14 cellular contexts compared by ENCODE assay signal in the genomic region with DNA sequence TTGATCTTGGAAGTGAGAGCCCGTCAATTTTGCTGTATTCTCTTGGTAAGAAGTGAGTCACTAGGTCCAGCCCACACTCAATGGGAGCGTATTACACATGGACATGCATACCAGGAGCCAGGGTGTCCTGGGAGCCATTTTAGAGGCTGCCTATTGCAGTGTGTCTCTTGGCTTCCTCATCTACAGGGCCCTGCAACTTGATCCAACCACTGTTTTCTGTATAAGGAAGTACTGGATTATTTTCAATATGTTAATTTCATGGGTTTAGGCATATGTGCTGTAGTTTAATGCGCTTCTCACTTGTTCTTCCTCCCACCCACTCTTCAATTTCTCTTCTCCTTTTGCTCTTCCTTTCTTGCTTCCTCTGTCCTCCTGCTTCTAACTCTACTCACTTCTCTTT.
DNase-seq lines count a peak whose midpoint lies in the region; ATAC-seq and TF ChIP-seq lines count a peak whose summit lies in the region.
"Had no signal": no experiment of that assay in that cellular context is flagged by ENCODE, and none has a peak within 500 bp of the region (broad histone marks: within the 10 kb centered on the region; RNA-seq: fewer than 3 reads in every experiment).

No MANE protein-coding gene starts in this region.

- H3F3A ChIP-seq in PC-9 (ENCODE audit: insufficient read depth, low read depth), result no peaks in the 10 kb centered on the region

- H3K79me1 ChIP-seq in IMR-90 (ENCODE audit: low read depth in 1 of 2, low read length in 2 of 2), result no peaks in the 10 kb centered on the region

- H2AFZ ChIP-seq in IMR-90 (replicated peaks; ENCODE audit: low read length, poor library complexity) (no peak overlapping the region), PC-9 (peak overlapping the region; percentile 71)

- no peak overlapping the region for H2BK5ac ChIP-seq in IMR-90 (ENCODE audit: low read depth, low read length, poor library complexity, severe bottlenecking)

- H3K18ac ChIP-seq in IMR-90 (ENCODE audit: low read depth, low read length), result no peak overlapping the region

- CTCF ChIA-PET in IMR-90 (lab: Yijun Ruan, JAX), result no interaction called here
- CTCF ChIA-PET in PC-9 (lab: Charles Lee), result no interaction called here

- BruUV-seq in IMR-90 (replicated peaks; lab: Mats Ljungman, UMichigan) (no TSS peak), PC-9 (replicated peaks; lab: Mats Ljungman, UMichigan) (no TSS peak)

- no peak for TF ChIP-seq RAD21 in IMR-90 (IDR thresholded peaks at IDR 0.05; ENCODE audit: low read length)

- no peak for TF ChIP-seq POLR2A in IMR-90 (IDR thresholded peaks at IDR 0.05; ENCODE audit: low read depth, low read length)

- H3K14ac ChIP-seq in IMR-90 (replicated peaks; ENCODE audit: low read depth, low read length), result no peak overlapping the region

- no peak overlapping the region for H3K23ac ChIP-seq in IMR-90 (ENCODE audit: low read depth, low read length)

- no peak overlapping the region for H2BK20ac ChIP-seq in IMR-90 (ENCODE audit: low read depth, low read length)

- no peaks in the 10 kb centered on the region for H4K20me1 ChIP-seq in IMR-90 (ENCODE audit: insufficient read depth, low read length)
- H4K20me1 ChIP-seq in PC-9 (ENCODE audit: insufficient read depth), result no peaks in the 10 kb centered on the region

- dilution Hi-C loops in IMR-90 (cut with HindIII; ENCODE audit: low sequenced_read_pairs, unreplicated experiment), result no loop called here

- H3K4me3 ChIP-seq in IMR-90 (ENCODE audit: insufficient read depth, low read depth, low read length) (no peak overlapping the region), PC-9 (no peak overlapping the region), skeletal muscle tissue (ENCODE audit: low read length in 3 of 3) (no peak overlapping the region)
- H3K4me3 ChIP-seq: vagina had no signal

- WGBS in IMR-90 (ENCODE audit: extremely low coverage in 2 of 2, insufficient read length in 1 of 2), 2 experiments, result 100% methylated on average over 1 of the region's 3 CpGs; no CpG with 5 or more reads in 1 of the 2 experiments

- intact Hi-C loops in IMR-90 (cut with micrococcal nuclease), result no loop called here
- intact Hi-C loops in PC-9 (cut with micrococcal nuclease; ENCODE audit: unreplicated experiment), result no loop called here

- H3K9ac ChIP-seq in IMR-90 (ENCODE audit: low read depth, low read length) (no peak overlapping the region), skeletal muscle tissue (ENCODE audit: low read depth in 1 of 3, low read length in 3 of 3) (no peak overlapping the region)

- H3K27me3 ChIP-seq in IMR-90 (ENCODE audit: control insufficient read depth, insufficient read depth, low read length), result no peaks in the 10 kb centered on the region
- H3K27me3 ChIP-seq in PC-9 (ENCODE audit: insufficient read depth, low read depth), result no peaks in the 10 kb centered on the region
- H3K27me3 ChIP-seq in skeletal muscle tissue (ENCODE audit: control insufficient read depth in 3 of 3, insufficient read depth in 3 of 3, low read length in 3 of 3), result no peaks in the 10 kb centered on the region
- H3K27me3 ChIP-seq: vagina had no signal

- H3K27ac ChIP-seq in IMR-90 (ENCODE audit: insufficient read depth, low read length) (no peak overlapping the region), PC-9 (no peak overlapping the region), skeletal muscle tissue (ENCODE audit: low read depth, low read length) (peak overlapping the region; percentile 32)
- H3K27ac ChIP-seq: vagina had no signal

- H3K4ac ChIP-seq in IMR-90 (ENCODE audit: low read depth, low read length), result no peak overlapping the region

- no peaks in the 10 kb centered on the region for H3K9me2 ChIP-seq in PC-9 (ENCODE audit: insufficient read depth)

- H3K4me1 ChIP-seq in IMR-90 (ENCODE audit: control insufficient read depth, insufficient read depth, low read length) (no peaks in the 10 kb centered on the region), PC-9 (replicated peaks; ENCODE audit: insufficient read depth) (no peaks in the 10 kb centered on the region), skeletal muscle tissue (ENCODE audit: control insufficient read depth in 3 of 3, insufficient read depth in 3 of 3, low read length in 3 of 3) (no peaks in the 10 kb centered on the region)
- H3K4me1 ChIP-seq: vagina had no signal

- no peak overlapping the region for H4K91ac ChIP-seq in IMR-90 (ENCODE audit: insufficient read depth, low read depth, low read length)

- POLR2A ChIA-PET in IMR-90 (lab: Charles Lee; ENCODE audit: unreplicated experiment) (no interaction called here), PC-9 (lab: Charles Lee; ENCODE audit: unreplicated experiment) (no interaction called here)

- H3K4me2 ChIP-seq in IMR-90 (ENCODE audit: low read depth, low read length) (no peak overlapping the region), PC-9 (no peak overlapping the region)

- H2AK9ac ChIP-seq in IMR-90 (replicated peaks; ENCODE audit: low read depth, low read length, poor library complexity), result no peak overlapping the region

- H4K8ac ChIP-seq in IMR-90 (ENCODE audit: low read depth in 2 of 2, low read length in 2 of 2), result no peak overlapping the region

- no peak overlapping the region for H2AK5ac ChIP-seq in IMR-90 (ENCODE audit: low read depth, low read length)

- no peaks in the 10 kb centered on the region for H3K9me1 ChIP-seq in IMR-90 (ENCODE audit: insufficient read depth, low read length)

- TF ChIP-seq CTCF in IMR-90 (conservative IDR thresholded peaks at IDR 0.05; ENCODE audit: low read depth, low read length) (no peak), PC-9 (conservative IDR thresholded peaks at IDR 0.05) (no peak)

- H3K56ac ChIP-seq in IMR-90 (ENCODE audit: extremely low read depth, insufficient read depth, low read length), result no peak overlapping the region

- H3K79me2 ChIP-seq in PC-9 (ENCODE audit: low read depth), result no peaks in the 10 kb centered on the region

- no peak overlapping the region for H2BK120ac ChIP-seq in IMR-90 (ENCODE audit: low read depth, low read length)

- H3K36me3 ChIP-seq in IMR-90 (ENCODE audit: control insufficient read depth, insufficient read depth, low read length), result no peaks in the 10 kb centered on the region
- no peaks in the 10 kb centered on the region for H3K36me3 ChIP-seq in PC-9 (ENCODE audit: low read depth)
- H3K36me3 ChIP-seq in skeletal muscle tissue (ENCODE audit: control insufficient read depth in 3 of 3, insufficient read depth in 3 of 3, low read length in 3 of 3), result no peaks in the 10 kb centered on the region
- H3K36me3 ChIP-seq: vagina had no signal

- no peak for ATAC-seq in IMR-90 (ENCODE audit: low read depth)

- in situ Hi-C loops in IMR-90 (cut with MboI; ENCODE audit: low sequenced_read_pairs), result no loop called here

- no peak overlapping the region for H4K5ac ChIP-seq in IMR-90 (ENCODE audit: low read depth, low read length)

- H3K9me3 ChIP-seq in IMR-90 (ENCODE audit: control insufficient read depth, insufficient read depth, low read length) (no peaks in the 10 kb centered on the region), PC-9 (ENCODE audit: insufficient read depth, low read depth) (no peaks in the 10 kb centered on the region), skeletal muscle tissue (ENCODE audit: control insufficient read depth in 3 of 3, low read length in 3 of 3) (no peaks in the 10 kb centered on the region)
- H3K9me3 ChIP-seq: vagina had no signal

- DNase-seq in IMR-90 (peak; percentile 25), PC-9 (peak in 1 of 2 experiments; percentile 10), germinal center (ENCODE audit: low spot score) (peak; percentile 9), NCI-H510A (lab: John Stamatoyannopoulos, UW) (no peak), H4 (ENCODE audit: low spot score) (no peak), NCI-H1930 (lab: John Stamatoyannopoulos, UW) (no peak)
- DNase-seq: activated CD4-positive, alpha-beta T cell treated with anti-CD3 and anti-CD28 coated beads, Interleukin-2, amount 10 ng/mL, durations not matched to agents 24 days and 14 days; DMS79; head of caudate nucleus; midbrain; NCI-H2029; retina had no signal

- no peak overlapping the region for H2BK15ac ChIP-seq in IMR-90 (ENCODE audit: low read depth, low read length)

TF ChIP-seq in IMR-90, 13 proteins besides CTCF, POLR2A, EP300 and RAD21:
- TF ChIP-seq FOS (IDR thresholded peaks at IDR 0.05; ENCODE audit: low read depth, low read length) (no peak), MAFK (IDR thresholded peaks at IDR 0.05; ENCODE audit: low read depth, low read length) (no peak), USF2 (IDR thresholded peaks at IDR 0.05; ENCODE audit: low read depth, low read length) (no peak), SMC3 (IDR thresholded peaks at IDR 0.05; ENCODE audit: low read depth, low read length) (no peak), MAZ (IDR thresholded peaks at IDR 0.05; ENCODE audit: borderline replicate concordance, low read depth, low read length) (no peak)
- TF ChIP-seq, protein P1, sequence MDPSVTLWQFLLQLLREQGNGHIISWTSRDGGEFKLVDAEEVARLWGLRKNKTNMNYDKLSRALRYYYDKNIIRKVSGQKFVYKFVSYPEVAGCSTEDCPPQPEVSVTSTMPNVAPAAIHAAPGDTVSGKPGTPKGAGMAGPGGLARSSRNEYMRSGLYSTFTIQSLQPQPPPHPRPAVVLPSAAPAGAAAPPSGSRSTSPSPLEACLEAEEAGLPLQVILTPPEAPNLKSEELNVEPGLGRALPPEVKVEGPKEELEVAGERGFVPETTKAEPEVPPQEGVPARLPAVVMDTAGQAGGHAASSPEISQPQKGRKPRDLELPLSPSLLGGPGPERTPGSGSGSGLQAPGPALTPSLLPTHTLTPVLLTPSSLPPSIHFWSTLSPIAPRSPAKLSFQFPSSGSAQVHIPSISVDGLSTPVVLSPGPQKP (IDR thresholded peaks at IDR 0.05; ENCODE audit: borderline replicate concordance, low read depth, low read length), result no peak
TF ChIP-seq in IMR-90: peak in this region for 0.

Comparison
In these comparisons a context has a peak if more than half of its experiments do, and no peak if none do; other contexts are left out.
1. DNase-seq: peak in IMR-90 (single experiment) and germinal center (single experiment); none in NCI-H510A (single experiment), H4 (single experiment) and NCI-H1930 (0 of 2).